ENCODE assay signal across 7 cellular contexts in genomic region chr2:206260427-206261012, GRCh38. TPM values are rescaled to one million over a fixed set of nuclear protein-coding genes. Genes with fewer than 3 reads are reported as not detected.
DNase-seq lines count a peak whose midpoint lies in the region; ATAC-seq and TF ChIP-seq lines count a peak whose summit lies in the region.

No MANE protein-coding gene starts in this region.

- no peak overlapping the region for H3K9ac ChIP-seq in IMR-90 (ENCODE audit: low read depth, low read length)

- H3K36me3 Mint-ChIP-seq in naive B cell, result peaks cover 7 to 8% of the 10 kb centered on the region in 2 donors

- H3K9me3 Mint-ChIP-seq in naive B cell, result peaks cover 0 to 6% (median 0%) of the 10 kb centered on the region in 7 donors

- H2AFZ ChIP-seq in IMR-90 (replicated peaks; ENCODE audit: low read length, poor library complexity), result no peak overlapping the region

- H3K4me3 Mint-ChIP-seq in naive B cell, result no peak overlapping the region

- H2AK5ac ChIP-seq in IMR-90 (ENCODE audit: low read depth, low read length), result no peak overlapping the region

- H3K56ac ChIP-seq in IMR-90 (ENCODE audit: extremely low read depth, insufficient read depth, low read length), result no peak overlapping the region

- H2BK120ac ChIP-seq in IMR-90 (ENCODE audit: low read depth, low read length), result no peak overlapping the region

- no peaks in the 10 kb centered on the region for H4K20me1 ChIP-seq in IMR-90 (ENCODE audit: insufficient read depth, low read length)

- CTCF ChIA-PET in IMR-90 (lab: Yijun Ruan, JAX), result no interaction called here

- H3K4me1 ChIP-seq in IMR-90 (ENCODE audit: control insufficient read depth, insufficient read depth, low read length), result no peaks in the 10 kb centered on the region

- no peaks in the 10 kb centered on the region for H3K36me3 ChIP-seq in IMR-90 (ENCODE audit: control insufficient read depth, insufficient read depth, low read length)

- intact Hi-C loops in IMR-90 (cut with micrococcal nuclease), result loop anchor here (1.0 kb wide), 1 partner anchor 96 kb away; no protein-coding TSS in a partner anchor

- H3K4me2 ChIP-seq in IMR-90 (ENCODE audit: low read depth, low read length), result no peak overlapping the region

- H3K4me3 ChIP-seq in GM12865 (ENCODE audit: low read depth, low read length) (no peak overlapping the region), IMR-90 (ENCODE audit: insufficient read depth, low read depth, low read length) (no peak overlapping the region), astrocyte of the cerebellum (ENCODE audit: low read depth, low read length) (no peak overlapping the region)

- no peak overlapping the region for H2BK15ac ChIP-seq in IMR-90 (ENCODE audit: low read depth, low read length)

- H3K27me3 ChIP-seq in IMR-90 (ENCODE audit: control insufficient read depth, insufficient read depth, low read length), result peaks cover 61% of the 10 kb centered on the region

- no peak overlapping the region for H3K27ac Mint-ChIP-seq in naive B cell

- H4K5ac ChIP-seq in IMR-90 (ENCODE audit: low read depth, low read length), result no peak overlapping the region

- no peak overlapping the region for H3K23ac ChIP-seq in IMR-90 (ENCODE audit: low read depth, low read length)

- no peaks in the 10 kb centered on the region for H3K79me1 ChIP-seq in IMR-90 (ENCODE audit: low read depth in 1 of 2, low read length in 2 of 2)

- dilution Hi-C loops in IMR-90 (cut with HindIII; ENCODE audit: low sequenced_read_pairs, unreplicated experiment), result no loop called here

- no peak overlapping the region for H3K18ac ChIP-seq in IMR-90 (ENCODE audit: low read depth, low read length)

- H2AK9ac ChIP-seq in IMR-90 (replicated peaks; ENCODE audit: low read depth, low read length, poor library complexity), result no peak overlapping the region

- no peak overlapping the region for H2BK5ac ChIP-seq in IMR-90 (ENCODE audit: low read depth, low read length, poor library complexity, severe bottlenecking)

- no peak overlapping the region for H4K91ac ChIP-seq in IMR-90 (ENCODE audit: insufficient read depth, low read depth, low read length)

- POLR2A ChIA-PET in IMR-90 (lab: Charles Lee; ENCODE audit: unreplicated experiment), result no interaction called here

- DNase-seq in GM12865 (ENCODE audit: low read depth), result peak; percentile 48
- peak; percentile 10 for DNase-seq in IMR-90
- no peak for DNase-seq in astrocyte of the cerebellum (ENCODE audit: low read depth)
- peak; percentile 27 for DNase-seq in naive B cell
- no peak for DNase-seq in NCI-H1930 (lab: John Stamatoyannopoulos, UW)
- DNase-seq in UCSD-AML1 (lab: John Stamatoyannopoulos, UW; ENCODE audit: unreplicated experiment), result no peak

- TF ChIP-seq CTCF in GM12865 (IDR thresholded peaks at IDR 0.05; ENCODE audit: insufficient read depth, low read depth, low read length, missing control alignments) (peak; percentile 49), IMR-90 (conservative IDR thresholded peaks at IDR 0.05; ENCODE audit: low read depth, low read length) (peak; percentile 43), astrocyte of the cerebellum (IDR thresholded peaks at IDR 0.05; ENCODE audit: low read depth, low read length, missing control alignments) (peak; percentile 59)

- no peaks in the 10 kb centered on the region for H3K9me1 ChIP-seq in IMR-90 (ENCODE audit: insufficient read depth, low read length)

- no peak for TF ChIP-seq POLR2A in IMR-90 (IDR thresholded peaks at IDR 0.05; ENCODE audit: low read depth, low read length)

- no peak overlapping the region for H3K14ac ChIP-seq in IMR-90 (replicated peaks; ENCODE audit: low read depth, low read length)

- H2BK20ac ChIP-seq in IMR-90 (ENCODE audit: low read depth, low read length), result no peak overlapping the region

- TF ChIP-seq RAD21 in IMR-90 (IDR thresholded peaks at IDR 0.05; ENCODE audit: low read length), result peak; percentile 41

- BruUV-seq in IMR-90 (replicated peaks; lab: Mats Ljungman, UMichigan), result no TSS peak

- H3K27ac ChIP-seq in IMR-90 (ENCODE audit: insufficient read depth, low read length), result no peak overlapping the region

- H3K27me3 Mint-ChIP-seq in naive B cell, result peaks cover 62 to 79% (median 72%) of the 10 kb centered on the region in 3 donors

- ATAC-seq in GM21390 (IDR thresholded peaks at IDR 0.05; ENCODE audit: unreplicated experiment) (peak; percentile 92), IMR-90 (ENCODE audit: low read depth) (peak; percentile 73), naive B cell (ENCODE audit: low read depth in 2 of 2) (peak; percentile 76 to 88)

- in situ Hi-C loops in IMR-90 (cut with MboI; ENCODE audit: low sequenced_read_pairs) (loop anchor here (10.0 kb wide), 1 partner anchor 96 kb away; no protein-coding TSS in a partner anchor), astrocyte of the cerebellum (cut with HindIII; ENCODE audit: low sequenced_read_pairs) (no loop called here)

- no peak overlapping the region for H4K8ac ChIP-seq in IMR-90 (ENCODE audit: low read depth in 2 of 2, low read length in 2 of 2)

- H3K4me1 Mint-ChIP-seq in naive B cell, result peaks cover 13 to 24% (median 19%) of the 10 kb centered on the region in 3 donors

- WGBS in IMR-90 (ENCODE audit: extremely low coverage in 2 of 2, insufficient read length in 1 of 2), 2 experiments, result 31% methylated on average over 3 of the region's 4 CpGs; no CpG with 5 or more reads in 1 of the 2 experiments

- no peaks in the 10 kb centered on the region for H3K9me3 ChIP-seq in IMR-90 (ENCODE audit: control insufficient read depth, insufficient read depth, low read length)

- no peak overlapping the region for H3K4ac ChIP-seq in IMR-90 (ENCODE audit: low read depth, low read length)

TF ChIP-seq in IMR-90, 13 proteins besides CTCF, POLR2A, EP300 and RAD21:
- TF ChIP-seq MXI1 (IDR thresholded peaks at IDR 0.05; ENCODE audit: borderline replicate concordance, low read depth, low read length) (no peak), SMC3 (IDR thresholded peaks at IDR 0.05; ENCODE audit: low read depth, low read length) (peak; percentile 46)

RNA-seq across cellular contexts. Expression of gene ZDBF2, which starts 13.9 kb away (rescaled TPM):
- total RNA-seq in IMR-90 (2012; rRNA removed), result 10.2 and 16.7 TPM in 2 replicates
- 1.3 and 1.9 TPM in 2 replicates for polyA plus RNA-seq in IMR-90 (2012; rRNA removed)
- polyA plus RNA-seq in IMR-90 (2012; cell fraction: cytosol; rRNA removed), result 0.21 and 0.27 TPM in 2 replicates
- 0.41 and 4.7 TPM in 2 replicates for polyA plus RNA-seq in IMR-90 (2012; cell fraction: nucleus; rRNA removed; ENCODE audit: low replicate concordance)
- polyA plus RNA-seq in naive B cell (ENCODE audit: low read depth in 6 of 6), result 1 to 10 TPM; 3.3 to 6.5 (median 3.7) TPM

Comparison
In these comparisons a context has a peak if more than half of its experiments do, and no peak if none do; other contexts are left out.
1. DNase-seq: peak in GM12865 (single experiment), IMR-90 (single experiment) and naive B cell (single experiment); none in astrocyte of the cerebellum (single experiment), NCI-H1930 (0 of 2) and UCSD-AML1 (single experiment).
2. Peak in every context shown above with its lines, with median percentiles within 50 percentile points of each other: CTCF ChIP-seq and ATAC-seq.